2 cellular contexts compared by ENCODE assay signal in the genomic region with DNA sequence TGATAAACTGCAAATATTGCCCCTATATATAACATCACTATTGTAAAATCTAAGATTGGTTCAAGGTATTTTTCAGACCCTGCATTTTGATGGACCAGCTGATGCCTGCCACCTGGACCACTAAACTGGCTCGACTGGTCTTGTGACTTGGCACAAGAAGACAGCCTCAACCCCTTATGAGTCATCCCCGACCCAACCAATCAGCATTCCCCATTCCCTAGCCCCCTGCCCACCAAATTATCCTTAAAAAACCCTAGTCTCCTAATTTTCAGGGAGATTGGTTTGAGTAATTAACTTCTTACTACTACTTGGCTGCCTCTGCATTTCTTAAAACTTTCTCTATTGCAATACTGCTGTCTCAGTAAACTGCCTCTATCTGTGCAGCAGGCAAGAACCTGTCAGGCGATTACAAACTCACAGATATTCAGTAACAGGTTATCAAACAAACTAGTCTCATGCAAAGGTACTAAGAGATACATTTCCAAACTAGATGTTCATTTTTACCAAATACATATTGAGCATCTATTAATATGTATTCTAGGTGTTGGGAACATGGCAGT.
TF ChIP-seq lines count a peak whose summit lies in the region.

No MANE protein-coding gene starts in this region.

TF ChIP-seq in Ishikawa, 13 proteins besides CTCF, POLR2A, EP300 and RAD21:
- TF ChIP-seq TCF12 (IDR thresholded peaks at IDR 0.05; ENCODE audit: low read depth) (0 out of 2 replicates have a peak, but pooled peaks have one; percentile 15), FOXM1 (IDR thresholded peaks at IDR 0.05; ENCODE audit: borderline replicate concordance, low read depth) (no peak), EGR1 (IDR thresholded peaks at IDR 0.05) (no peak)
- TF ChIP-seq, protein P1, sequence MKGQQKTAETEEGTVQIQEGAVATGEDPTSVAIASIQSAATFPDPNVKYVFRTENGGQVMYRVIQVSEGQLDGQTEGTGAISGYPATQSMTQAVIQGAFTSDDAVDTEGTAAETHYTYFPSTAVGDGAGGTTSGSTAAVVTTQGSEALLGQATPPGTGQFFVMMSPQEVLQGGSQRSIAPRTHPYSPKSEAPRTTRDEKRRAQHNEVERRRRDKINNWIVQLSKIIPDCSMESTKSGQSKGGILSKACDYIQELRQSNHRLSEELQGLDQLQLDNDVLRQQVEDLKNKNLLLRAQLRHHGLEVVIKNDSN (IDR thresholded peaks at IDR 0.05) = 0 out of 2 replicates have a peak, but pooled peaks have one; percentile 22

TF ChIP-seq in H1, 55 proteins besides CTCF, POLR2A, EP300 and RAD21:
- TF ChIP-seq HDAC2 (IDR thresholded peaks at IDR 0.05; ENCODE audit: borderline replicate concordance in 1 of 2, low read depth in 2 of 2, low read length in 2 of 2) (no peak), JUND (IDR thresholded peaks at IDR 0.05; ENCODE audit: low read length) (peak; percentile 78; the same call in 1 of the 2 replicates)
